17 cellular contexts compared by ENCODE assay signal in the genomic region with DNA sequence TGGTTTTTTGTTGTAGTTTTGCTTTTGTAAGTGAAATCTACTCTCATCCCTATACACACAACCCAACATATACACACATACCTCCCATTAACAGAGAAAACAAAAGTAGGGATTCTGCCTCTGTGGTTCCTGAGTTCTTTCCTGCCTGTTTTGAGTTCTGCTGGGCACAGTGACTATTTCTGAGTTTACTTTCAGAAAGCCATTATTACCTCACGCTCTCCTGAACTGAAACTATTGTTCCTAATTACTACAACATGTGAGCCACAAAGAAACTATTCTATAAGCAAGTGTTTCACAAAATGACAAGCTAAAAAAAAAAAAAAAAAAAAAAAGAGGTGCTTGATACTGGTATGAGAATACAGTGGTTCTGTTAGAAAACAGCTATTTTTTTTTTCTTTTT.
DNase-seq lines count a peak whose midpoint lies in the region; ATAC-seq and TF ChIP-seq lines count a peak whose summit lies in the region.
"Had no signal": no experiment of that assay in that cellular context is flagged by ENCODE, and none has a peak within 500 bp of the region (broad histone marks: within the 10 kb centered on the region; RNA-seq: fewer than 3 reads in every experiment).

No MANE protein-coding gene starts in this region.

- in situ Hi-C loops in mammary epithelial cell (cut with MboI; ENCODE audit: low sequenced_read_pairs in 2 of 2), result no loop called here

- H3K4me3 Mint-ChIP-seq in nephron progenitor cell, result no peak overlapping the region
- H3K4me3 Mint-ChIP-seq: CD14-positive monocyte; CD4-positive, alpha-beta memory T cell had no signal

- TF ChIP-seq RAD21 in SK-N-SH (IDR thresholded peaks at IDR 0.05; ENCODE audit: low read length), result no peak

- no peaks in the 10 kb centered on the region for H3K9me3 ChIP-seq in mammary epithelial cell (replicated peaks; ENCODE audit: insufficient read depth, low read length)
- H3K9me3 ChIP-seq in SK-N-SH, result no peaks in the 10 kb centered on the region
- H3K9me3 ChIP-seq: BLaER1 had no signal

- CTCF ChIA-PET in mammary epithelial cell (lab: Charles Lee; ENCODE audit: low non-redundant PET) (no interaction called here), SK-N-SH (lab: Yijun Ruan, JAX) (no interaction called here)

- peak overlapping the region; percentile 85 for H3K27ac Mint-ChIP-seq in nephron progenitor cell
- H3K27ac Mint-ChIP-seq: CD14-positive monocyte; CD4-positive, alpha-beta memory T cell had no signal

- dilution Hi-C loops in mammary epithelial cell (cut with HindIII; ENCODE audit: low sequenced_read_pairs), result no loop called here

- H3K27me3 ChIP-seq in mammary epithelial cell (ENCODE audit: insufficient read depth, low read length) (no peaks in the 10 kb centered on the region), SK-N-SH (ENCODE audit: insufficient read depth) (no peaks in the 10 kb centered on the region)
- H3K27me3 ChIP-seq: BLaER1 had no signal

- H3K4me1 ChIP-seq in mammary epithelial cell (ENCODE audit: insufficient read depth, low read length), result no peaks in the 10 kb centered on the region
- H3K4me1 ChIP-seq in SK-N-SH (ENCODE audit: control insufficient read depth in 1 of 2, insufficient read depth in 2 of 2, low read depth in 1 of 2, low read length in 1 of 2), result no peaks in the 10 kb centered on the region
- H3K4me1 ChIP-seq: BLaER1 had no signal

- H3K36me3 ChIP-seq in mammary epithelial cell (ENCODE audit: insufficient read depth, low read length), result no peaks in the 10 kb centered on the region
- H3K36me3 ChIP-seq in SK-N-SH (replicated peaks in 1 of 2; ENCODE audit: control insufficient read depth in 1 of 2, insufficient read depth in 2 of 2, low read length in 1 of 2), result no peaks in the 10 kb centered on the region
- H3K36me3 ChIP-seq: BLaER1 had no signal

- H3K27ac ChIP-seq in mammary epithelial cell (ENCODE audit: insufficient read depth, low read depth, low read length), result no peak overlapping the region
- no peak overlapping the region for H3K27ac ChIP-seq in SK-N-SH (ENCODE audit: low read depth in 2 of 2, low read length in 1 of 2)
- H3K27ac ChIP-seq: BLaER1, GM23248 had no signal

- H3F3A ChIP-seq in SK-N-SH (replicated peaks; ENCODE audit: insufficient read depth), result no peaks in the 10 kb centered on the region

- H4K20me1 ChIP-seq in mammary epithelial cell (ENCODE audit: insufficient read depth, low read length) (no peaks in the 10 kb centered on the region), SK-N-SH (ENCODE audit: insufficient read depth) (no peaks in the 10 kb centered on the region)
- H4K20me1 ChIP-seq: BLaER1 had no signal

- H3K4me2 ChIP-seq in mammary epithelial cell (ENCODE audit: insufficient read depth, low read depth, low read length), result no peak overlapping the region
- H3K4me2 ChIP-seq in SK-N-SH, result no peak overlapping the region
- H3K4me2 ChIP-seq: BLaER1 had no signal

- no peak for TF ChIP-seq EP300 in SK-N-SH (IDR thresholded peaks at IDR 0.05; ENCODE audit: borderline replicate concordance in 1 of 2, low read depth in 1 of 2, low read length in 1 of 2)

- H3K27me3 Mint-ChIP-seq in nephron progenitor cell (ENCODE audit: low read depth, poor library complexity), result no peaks in the 10 kb centered on the region
- H3K27me3 Mint-ChIP-seq: CD4-positive, alpha-beta memory T cell had no signal

- H3K4me1 Mint-ChIP-seq in nephron progenitor cell, result peaks cover 23% of the 10 kb centered on the region
- H3K4me1 Mint-ChIP-seq: CD4-positive, alpha-beta memory T cell had no signal

- POLR2A ChIA-PET in SK-N-SH (lab: Yijun Ruan, JAX), result no interaction called here

- BruUV-seq in mammary epithelial cell (replicated peaks; lab: Mats Ljungman, UMichigan), result no TSS peak

- H2AFZ ChIP-seq in mammary epithelial cell (ENCODE audit: low read depth, low read length), result no peak overlapping the region
- H2AFZ ChIP-seq in SK-N-SH (ENCODE audit: low read depth), result no peak overlapping the region
- H2AFZ ChIP-seq: GM23248 had no signal

- H3K79me2 ChIP-seq in mammary epithelial cell (ENCODE audit: insufficient read depth, low read length) (no peaks in the 10 kb centered on the region), SK-N-SH (ENCODE audit: insufficient read depth) (no peaks in the 10 kb centered on the region)

- 0% methylated on average over 1 of the region's 1 CpG for WGBS in mammary epithelial cell (ENCODE audit: low coverage, missing lambda C conversion rate)
- 0% methylated on average over 1 of the region's 1 CpG for WGBS in SK-N-SH (ENCODE audit: low lambda C conversion rate)

- H3K9ac ChIP-seq in mammary epithelial cell (ENCODE audit: insufficient read depth, low read length), result no peak overlapping the region
- no peak overlapping the region for H3K9ac ChIP-seq in SK-N-SH
- H3K9ac ChIP-seq: BLaER1, GM23248 had no signal

- intact Hi-C loops in mammary epithelial cell (cut with micrococcal nuclease), result no loop called here

- H3K9me3 Mint-ChIP-seq in nephron progenitor cell, result peaks cover 2% of the 10 kb centered on the region

- no peaks in the 10 kb centered on the region for H3K36me3 Mint-ChIP-seq in nephron progenitor cell (ENCODE audit: low read depth)
- H3K36me3 Mint-ChIP-seq: CD14-positive monocyte; CD4-positive, alpha-beta memory T cell had no signal

- H3K4me3 ChIP-seq in GM12865 (ENCODE audit: low read depth, low read length) (no peak overlapping the region), mammary epithelial cell (replicated peaks in 1 of 3; ENCODE audit: insufficient read depth in 1 of 3, low read depth in 2 of 3, low read length in 3 of 3) (no peak overlapping the region), SK-N-SH (ENCODE audit: low read depth in 2 of 2, low read length in 1 of 2) (no peak overlapping the region)
- H3K4me3 ChIP-seq: BLaER1, GM23248 had no signal

- no peaks in the 10 kb centered on the region for H3K9me2 ChIP-seq in SK-N-SH

- peak; percentile 2 for DNase-seq in GM12865 (ENCODE audit: low read depth)
- peak; percentile 65 for DNase-seq in NCI-H774 (lab: John Stamatoyannopoulos, UW)
- DNase-seq in mammary epithelial cell, result peak; percentile 52
- DNase-seq in nephron progenitor cell, result no peak
- no peak for DNase-seq in DMS114 treated with DMSO at 0.1 percent for 48 hours (lab: John Stamatoyannopoulos, UW; ENCODE audit: unreplicated experiment)
- no peak for DNase-seq in SK-N-SH
- DNase-seq: 8988T; CD4-positive, alpha-beta memory T cell; DMS79 treated with DMSO at 0.1 percent for 48 hours; GF-D8; GM23248; HCEC 1CT; IMR-90 had no signal

- TF ChIP-seq CTCF in GM12865 (IDR thresholded peaks at IDR 0.05; ENCODE audit: insufficient read depth, low read depth, low read length, missing control alignments) (no peak), mammary epithelial cell (conservative IDR thresholded peaks at IDR 0.05 in 1 of 2, IDR thresholded peaks at IDR 0.05 in 1 of 2; ENCODE audit: extremely low read depth in 1 of 2, insufficient read depth in 1 of 2, low read depth in 1 of 2, low read length in 2 of 2) (no peak), nephron progenitor cell (IDR thresholded peaks at IDR 0.05) (no peak), SK-N-SH (IDR thresholded peaks at IDR 0.05) (no peak)

- ATAC-seq in HG03354 (IDR thresholded peaks at IDR 0.05; ENCODE audit: poor library complexity, severe bottlenecking, unreplicated experiment), result no peak
- no peak for ATAC-seq in HG03571 (IDR thresholded peaks at IDR 0.05; ENCODE audit: unreplicated experiment)

TF ChIP-seq in SK-N-SH, 30 proteins besides CTCF, POLR2A, EP300 and RAD21:
- TF ChIP-seq RCOR1 (IDR thresholded peaks at IDR 0.05; ENCODE audit: low read length) (no peak), RXRA (IDR thresholded peaks at IDR 0.05; ENCODE audit: borderline replicate concordance, low read depth) (no peak), FOXJ3 (CRISPR knock-in tag; IDR thresholded peaks at IDR 0.05) (no peak), JUND (IDR thresholded peaks at IDR 0.05) (no peak), NFIC (IDR thresholded peaks at IDR 0.05; ENCODE audit: borderline replicate concordance) (no peak)

Comparison
In these comparisons a context has a peak if more than half of its experiments do, and no peak if none do; other contexts are left out.
1. DNase-seq: peak in GM12865 (single experiment), NCI-H774 (single experiment) and mammary epithelial cell (single experiment); none in nephron progenitor cell (single experiment), DMS114 treated with DMSO at 0.1 percent for 48 hours (single experiment) and SK-N-SH (single experiment).